Comparison of ENCODE assay signal across 8 cellular contexts in genomic region chr1:145286924-145287555, GRCh38. TPM values are rescaled to one million over a fixed set of nuclear protein-coding genes. Genes with fewer than 3 reads are reported as not detected.
DNase-seq lines count a peak whose midpoint lies in the region; TF ChIP-seq lines count a peak whose summit lies in the region.
"Not testable (repeated sequence)": the region's sequence is repeated elsewhere in the genome, so short reads cannot be mapped to it uniquely, and the experiment has no call there.

No MANE protein-coding gene starts in this region.

- H3K4me3 Mint-ChIP-seq in HFFc6 (peak overlapping the region; percentile 85), nephron progenitor cell (peak overlapping the region; percentile 88)

- H3K27ac ChIP-seq in ectodermal cell (ENCODE audit: insufficient read depth, low read depth, low read length, poor library complexity, severe bottlenecking); iPS DF 6.9 (ENCODE audit: low read length): not testable (repeated sequence)

- H3K36me3 ChIP-seq in ectodermal cell (ENCODE audit: control insufficient read depth, insufficient read depth, low read length); iPS DF 6.9 (ENCODE audit: control insufficient read depth, insufficient read depth, low read length): not testable (repeated sequence)

- H3K4me1 ChIP-seq in ectodermal cell (ENCODE audit: control insufficient read depth, insufficient read depth, low read length); iPS DF 6.9 (ENCODE audit: control insufficient read depth, insufficient read depth, low read length): not testable (repeated sequence)

- H3K4me1 Mint-ChIP-seq in HFFc6 (ENCODE audit: low read depth); nephron progenitor cell: not testable (repeated sequence)

- not testable (repeated sequence) for H3K36me3 Mint-ChIP-seq in HFFc6 (ENCODE audit: low read depth); nephron progenitor cell (ENCODE audit: low read depth)

- peak overlapping the region; percentile 45 for H3K4me3 ChIP-seq in AG10803 (ENCODE audit: low read length)
- peak overlapping the region; percentile 37 for H3K4me3 ChIP-seq in ectodermal cell (ENCODE audit: insufficient read depth, low read depth, low read length)
- H3K4me3 ChIP-seq in iPS DF 6.9 (ENCODE audit: low read length) = peak overlapping the region; percentile 40; the same call in 1 of the 2 replicates

- H3K27me3 ChIP-seq in ectodermal cell (ENCODE audit: control insufficient read depth, insufficient read depth, low read length, poor library complexity, severe bottlenecking); iPS DF 6.9 (ENCODE audit: control insufficient read depth, insufficient read depth, low read length): not testable (repeated sequence)

- not testable (repeated sequence) for H3K27me3 Mint-ChIP-seq in HFFc6 (ENCODE audit: insufficient read depth); nephron progenitor cell (ENCODE audit: low read depth, poor library complexity)

- WGBS in ectodermal cell, 2 experiments = 0% methylated on average over 8 to 17 of the region's 41 CpGs
- WGBS in iPS DF 6.9 (ENCODE audit: insufficient coverage, insufficient read length) = no CpG with 5 or more reads among the region's 41 CpGs

- H3K27ac Mint-ChIP-seq in HFFc6 = peak overlapping the region; percentile 78
- H3K27ac Mint-ChIP-seq in nephron progenitor cell = not testable (repeated sequence)

- not testable (repeated sequence) for H3K9me3 Mint-ChIP-seq in HFFc6, nephron progenitor cell

- DNase-seq in AG10803 (ENCODE audit: low read depth) (peak; percentile 8), T-helper 2 cell (peak in 3 of 5 experiments; percentile 1 to 19 (median 18)), nephron progenitor cell (peak; percentile 46)
- DNase-seq in HFFc6; iPS DF 6.9 (ENCODE audit: low read depth, low spot score): not testable (repeated sequence)
- DNase-seq in activated T-helper 9 cell treated with anti-CD3 and anti-CD28 coated beads, Interleukin-2, amount 50 U/mL, for 16 hours (ENCODE audit: low read depth) = peak; percentile 9
- DNase-seq in stimulated activated CD4-positive, alpha-beta T cell treated with anti-CD3 and anti-CD28 coated beads, Interleukin-4, amount 100 ng/mL, for 1 hour = peak; percentile 37

- TF ChIP-seq CTCF in AG10803 (conservative IDR thresholded peaks at IDR 0.05; ENCODE audit: low read length); nephron progenitor cell (IDR thresholded peaks at IDR 0.05): not testable (repeated sequence)
- TF ChIP-seq CTCF in HFFc6 (IDR thresholded peaks at IDR 0.05) = peak; percentile 44

- not testable (repeated sequence) for H3K9me3 ChIP-seq in ectodermal cell (ENCODE audit: control insufficient read depth, low read length); iPS DF 6.9 (ENCODE audit: control insufficient read depth, insufficient read depth, low read length)

RNA-seq across cellular contexts. Expression of gene PPIAL4D, which starts 45.1 kb away (rescaled TPM):
- total RNA-seq in HFFc6 (2021; fragmentation: NEBNext Ultra II Directional; extraction: Animal tissue kit (Norgen Biotek cat#: 25700)) = not detected
- polyA plus RNA-seq in ectodermal cell (2013, experiment 1 of 4) = not detected
- polyA plus RNA-seq in ectodermal cell (2013, experiment 2 of 4) = not detected
- polyA plus RNA-seq in ectodermal cell (2013, experiment 3 of 4) = not detected
- not detected for polyA plus RNA-seq in ectodermal cell (2013, experiment 4 of 4)
